26 cellular contexts compared by ENCODE assay signal in genomic region chr11:103924166-103925013, GRCh38.
DNase-seq lines count a peak whose midpoint lies in the region; ATAC-seq and TF ChIP-seq lines count a peak whose summit lies in the region.
"Had no signal": no experiment of that assay in that cellular context is flagged by ENCODE, and none has a peak within 500 bp of the region (broad histone marks: within the 10 kb centered on the region; RNA-seq: fewer than 3 reads in every experiment).

No MANE protein-coding gene starts in this region.

- WGBS in esophagus squamous epithelium, 2 donors: 83 to 91% methylated on average over 5 of the region's 5 CpGs

- intact Hi-C loops in esophagus squamous epithelium (cut with DNase I): no loop called here

- TF ChIP-seq CTCF in astrocyte of the spinal cord (IDR thresholded peaks at IDR 0.05; ENCODE audit: low read depth, low read length) (no peak), esophagus squamous epithelium (IDR thresholded peaks at IDR 0.05) (no peak)

- H3K4me1 ChIP-seq in esophagus squamous epithelium: peaks cover 0 to 5% (median 0%) of the 10 kb centered on the region in 3 donors
- H3K4me1 ChIP-seq: Peyer's patch, SJCRH30, uterus had no signal

- no peaks in the 10 kb centered on the region for H3K27me3 ChIP-seq in esophagus squamous epithelium
- H3K27me3 ChIP-seq: Peyer's patch, SJCRH30, uterus had no signal

- H3K4me3 Mint-ChIP-seq in natural killer cell treated with Interleukin-12 subunit alpha and Interleukin-12 subunit beta and Interleukin-15 and Interleukin-18, amount 100 ng/mL, for 72 hours: peak overlapping the region; percentile 65
- H3K4me3 Mint-ChIP-seq: activated naive CD8-positive, alpha-beta T cell; activated T-helper 17 cell treated with anti-CD3 and anti-CD28 coated beads, Interleukin-2, amount 50 U/mL, for 72 hours; brain; naive thymus-derived CD8-positive, alpha-beta T cell; T-helper 17 cell had no signal

- peak overlapping the region in 1 of 2 donors; percentile 78 for H3K27ac Mint-ChIP-seq in natural killer cell treated with Interleukin-12 subunit alpha and Interleukin-12 subunit beta and Interleukin-15 and Interleukin-18, amount 100 ng/mL, for 72 hours
- H3K27ac Mint-ChIP-seq: activated naive CD8-positive, alpha-beta T cell; activated T-helper 17 cell treated with anti-CD3 and anti-CD28 coated beads, Interleukin-2, amount 50 U/mL, for 72 hours; T-helper 17 cell had no signal

- in situ Hi-C loops in astrocyte of the spinal cord (cut with HindIII; ENCODE audit: low sequenced_read_pairs): no loop called here

- no peaks in the 10 kb centered on the region for H3K27me3 Mint-ChIP-seq in natural killer cell treated with Interleukin-12 subunit alpha and Interleukin-12 subunit beta and Interleukin-15 and Interleukin-18, amount 100 ng/mL, for 72 hours
- H3K27me3 Mint-ChIP-seq: activated naive CD8-positive, alpha-beta T cell; activated T-helper 17 cell treated with anti-CD3 and anti-CD28 coated beads, Interleukin-2, amount 50 U/mL, for 72 hours; brain; naive thymus-derived CD8-positive, alpha-beta T cell; T-helper 17 cell had no signal

- no peaks in the 10 kb centered on the region for H3K36me3 ChIP-seq in esophagus squamous epithelium
- H3K36me3 ChIP-seq: Peyer's patch, SJCRH30, uterus had no signal

- H3K9me3 Mint-ChIP-seq in natural killer cell treated with Interleukin-12 subunit alpha and Interleukin-12 subunit beta and Interleukin-15 and Interleukin-18, amount 100 ng/mL, for 72 hours: no peaks in the 10 kb centered on the region
- H3K9me3 Mint-ChIP-seq: naive thymus-derived CD8-positive, alpha-beta T cell had no signal

- peaks cover 14 to 21% of the 10 kb centered on the region in 2 donors for H3K4me1 Mint-ChIP-seq in natural killer cell treated with Interleukin-12 subunit alpha and Interleukin-12 subunit beta and Interleukin-15 and Interleukin-18, amount 100 ng/mL, for 72 hours (ENCODE audit: low read depth in 2 of 2)
- H3K4me1 Mint-ChIP-seq: activated T-helper 17 cell treated with anti-CD3 and anti-CD28 coated beads, Interleukin-2, amount 50 U/mL, for 72 hours; T-helper 17 cell had no signal

- no peak overlapping the region for H3K27ac ChIP-seq in esophagus squamous epithelium
- H3K27ac ChIP-seq: C4-2B, coronary artery, Peyer's patch, SJCRH30, uterus, VCaP had no signal

- peak; percentile 19 for DNase-seq in EH (ENCODE audit: low read depth)
- DNase-seq in M059J (ENCODE audit: low read depth): peak; percentile 37
- peak; percentile 37 for DNase-seq in astrocyte of the spinal cord (ENCODE audit: low read depth, low spot score)
- DNase-seq in natural killer cell treated with Interleukin-12 subunit alpha and Interleukin-12 subunit beta and Interleukin-15 and Interleukin-18, amount 100 ng/mL, for 72 hours (ENCODE audit: low spot score): no peak
- DNase-seq in activated CD4-positive, alpha-beta T cell treated with anti-CD3 and anti-CD28 coated beads for 1 hour: no peak
- DNase-seq in esophagus squamous epithelium (lab: John Stamatoyannopoulos, UW): no peak
- no peak for DNase-seq in activated naive CD4-positive, alpha-beta T cell treated with Interleukin-2 at 50 U/mL for 16 hours
- DNase-seq: activated CD8-positive, alpha-beta memory T cell treated with anti-CD3 and anti-CD28 coated beads, Interleukin-2, amount 50 U/mL, for 4 hours; HCEC 1CT; left cardiac atrium; naive thymus-derived CD8-positive, alpha-beta T cell; NCI-H1105; NCI-H2081; NK-92 treated with Interleukin-12 subunit alpha and Interleukin-12 subunit beta, amount 100 ng/mL, for 24 hours; Peyer's patch; posterior cingulate gyrus; SJCRH30; T-helper 17 cell; uterus had no signal

- no peak for TF ChIP-seq POLR2A in esophagus squamous epithelium (IDR thresholded peaks at IDR 0.05)

- no peaks in the 10 kb centered on the region for H3K9me3 ChIP-seq in esophagus squamous epithelium
- H3K9me3 ChIP-seq: Peyer's patch, SJCRH30, uterus had no signal

- no peak for ATAC-seq in natural killer cell treated with Interleukin-12 subunit alpha and Interleukin-12 subunit beta and Interleukin-15 and Interleukin-18, amount 100 ng/mL, for 72 hours
- no peak for ATAC-seq in GM21576 (IDR thresholded peaks at IDR 0.05; ENCODE audit: unreplicated experiment)
- ATAC-seq: activated T-helper 17 cell treated with anti-CD3 and anti-CD28 coated beads, Interleukin-2, amount 50 U/mL, for 72 hours; left cardiac atrium; naive thymus-derived CD8-positive, alpha-beta T cell; T-helper 17 cell had no signal

- no peaks in the 10 kb centered on the region for H3K36me3 Mint-ChIP-seq in natural killer cell treated with Interleukin-12 subunit alpha and Interleukin-12 subunit beta and Interleukin-15 and Interleukin-18, amount 100 ng/mL, for 72 hours
- H3K36me3 Mint-ChIP-seq: activated naive CD8-positive, alpha-beta T cell; brain; naive thymus-derived CD8-positive, alpha-beta T cell had no signal

- H3K4me3 ChIP-seq in astrocyte of the spinal cord (ENCODE audit: low read depth, low read length): no peak overlapping the region
- no peak overlapping the region for H3K4me3 ChIP-seq in esophagus squamous epithelium
- H3K4me3 ChIP-seq: coronary artery, Peyer's patch, SJCRH30, uterus had no signal

Comparison
In these comparisons a context has a peak if more than half of its experiments do, and no peak if none do; other contexts are left out.
1. DNase-seq: peak in EH (single experiment), M059J (single experiment) and astrocyte of the spinal cord (single experiment); none in natural killer cell treated with Interleukin-12 subunit alpha and Interleukin-12 subunit beta and Interleukin-15 and Interleukin-18, amount 100 ng/mL, for 72 hours (single experiment), activated CD4-positive, alpha-beta T cell treated with anti-CD3 and anti-CD28 coated beads for 1 hour (single experiment), esophagus squamous epithelium (single experiment) and activated naive CD4-positive, alpha-beta T cell treated with Interleukin-2 at 50 U/mL for 16 hours (single experiment).